10 cellular contexts compared by ENCODE assay signal in the genomic region with DNA sequence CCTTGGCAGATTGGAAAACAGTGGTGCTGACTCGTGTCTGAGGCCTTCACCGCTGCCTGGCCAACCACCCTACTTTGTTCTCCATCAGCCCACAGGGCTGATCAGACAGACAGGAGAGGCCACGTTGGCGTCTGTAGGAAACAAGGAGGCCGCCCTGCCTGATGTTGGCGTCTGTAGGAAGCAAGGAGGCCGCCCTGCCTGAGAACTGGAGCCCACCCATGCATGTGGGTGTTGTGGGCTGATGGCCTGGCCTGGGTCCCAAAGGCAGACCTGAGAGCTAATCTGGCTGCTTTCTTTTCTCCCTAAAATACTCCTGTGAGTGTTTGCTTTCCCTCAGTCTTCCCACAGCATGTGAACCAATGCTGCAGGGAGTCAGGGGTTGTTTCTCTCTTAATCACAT.
"Had no signal": no experiment of that assay in that cellular context is flagged by ENCODE, and none has a peak within 500 bp of the region (broad histone marks: within the 10 kb centered on the region; RNA-seq: fewer than 3 reads in every experiment).

No MANE protein-coding gene starts in this region.

- H3K4me1 ChIP-seq: ascending aorta, lower lobe of right lung, right atrium auricular region had no signal

- H3K4me3 ChIP-seq: ascending aorta, lower lobe of right lung, right atrium auricular region had no signal

- ATAC-seq: stimulated activated naive B cell treated with anti-CD40 and anti-IgM and Interleukin-4, amounts not matched to agents 10 μg/mL and 1 μg/mL and 100 μg/mL, for 72 hours had no signal

- H3K9me3 ChIP-seq: ascending aorta, lower lobe of right lung, right atrium auricular region had no signal

- DNase-seq: activated CD4-positive, alpha-beta T cell treated with anti-CD3 and anti-CD28 coated beads, Interleukin-2, amount 50 U/mL, for 1 hour; activated gamma-delta T cell; central memory CD4-positive, alpha-beta T cell; hippocampal formation; kidney glomerular epithelial cell; lower lobe of right lung; naive B cell; stimulated activated naive B cell treated with anti-CD40 and anti-IgM and Interleukin-4, amounts not matched to agents 10 μg/mL and 1 μg/mL and 100 μg/mL, for 72 hours had no signal

- H3K27ac ChIP-seq: ascending aorta, lower lobe of right lung, right atrium auricular region had no signal

- H3K27me3 ChIP-seq: ascending aorta, right atrium auricular region had no signal
